ENCODE assay signal across 9 cellular contexts in genomic region chr12:132559652-132560420, GRCh38. TPM values are rescaled to one million over a fixed set of nuclear protein-coding genes. Genes with fewer than 3 reads are reported as not detected.
DNase-seq lines count a peak whose midpoint lies in the region; ATAC-seq and TF ChIP-seq lines count a peak whose summit lies in the region.
"Had no signal": no experiment of that assay in that cellular context is flagged by ENCODE, and none has a peak within 500 bp of the region (broad histone marks: within the 10 kb centered on the region; RNA-seq: fewer than 3 reads in every experiment).

No MANE protein-coding gene starts in this region.

- no peaks in the 10 kb centered on the region for H3K9me3 Mint-ChIP-seq in CD4-positive, alpha-beta memory T cell
- no peaks in the 10 kb centered on the region for H3K9me3 Mint-ChIP-seq in H9

- H3T11ph ChIP-seq in H9 (ENCODE audit: low read length) = no peak overlapping the region

- no peak overlapping the region for H2BK12ac ChIP-seq in H9 (ENCODE audit: insufficient read length, low read depth, low read length)

- CTCF ChIA-PET in CD4-positive, alpha-beta memory T cell (lab: Charles Lee; ENCODE audit: partially characterized antibody) = no interaction called here

- H3K14ac ChIP-seq in H9 (ENCODE audit: insufficient read depth, low read length) = peak overlapping the region; percentile 92; the same call in 1 of the 2 replicates

- peak overlapping the region in 1 of 7 donors; percentile 47 for H3K27ac Mint-ChIP-seq in CD4-positive, alpha-beta memory T cell
- H3K27ac Mint-ChIP-seq in H9 = no peak overlapping the region

- H2AK5ac ChIP-seq in H9 (ENCODE audit: insufficient read length, low read length) = no peak overlapping the region

- no peak overlapping the region for H2BK120ac ChIP-seq in H9 (ENCODE audit: low read depth, low read length, poor library complexity, severe bottlenecking)

- no peaks in the 10 kb centered on the region for H4K20me1 ChIP-seq in H9 (ENCODE audit: control insufficient read depth, insufficient read depth, insufficient read length)

- H3K4me1 ChIP-seq in CD4-positive, alpha-beta memory T cell (ENCODE audit: insufficient read depth, low read length) = peaks cover 24% of the 10 kb centered on the region
- H3K4me1 ChIP-seq in H9 (ENCODE audit: insufficient read depth, low read length) (no peaks in the 10 kb centered on the region), foreskin keratinocyte (no peaks in the 10 kb centered on the region), neuron (ENCODE audit: insufficient read depth, low read length) (peaks cover 16% of the 10 kb centered on the region), vagina (peaks cover 28% of the 10 kb centered on the region)

- peaks cover 0 to 2% of the 10 kb centered on the region in 2 donors for H3K27me3 Mint-ChIP-seq in CD4-positive, alpha-beta memory T cell
- H3K27me3 Mint-ChIP-seq in H9 (ENCODE audit: low read depth) = peaks cover 49% of the 10 kb centered on the region

- H3K9me3 ChIP-seq in CD4-positive, alpha-beta memory T cell (ENCODE audit: control insufficient read depth in 1 of 2, low read length in 2 of 2) = no peaks in the 10 kb centered on the region
- H3K9me3 ChIP-seq in H9 (ENCODE audit: control insufficient read depth, low read depth, low read length) = no peaks in the 10 kb centered on the region
- H3K9me3 ChIP-seq in neuron (ENCODE audit: low read length) = no peaks in the 10 kb centered on the region
- no peaks in the 10 kb centered on the region for H3K9me3 ChIP-seq in vagina

- H3K4me3 Mint-ChIP-seq in CD4-positive, alpha-beta memory T cell = peak overlapping the region in 7 of 8 donors; percentile 72 to 83 (median 79)
- peak overlapping the region; percentile 77 to 81 for H3K4me3 Mint-ChIP-seq in H9

- WGBS in H9 (ENCODE audit: extremely low coverage, insufficient read length, low lambda C conversion rate) = no CpG with 5 or more reads among the region's 109 CpGs

- H3K18ac ChIP-seq in H9 (ENCODE audit: insufficient read length, low read depth, low read length) = no peak overlapping the region

- peaks cover 6% of the 10 kb centered on the region; the same call in 1 of the 2 replicates for H3K79me2 ChIP-seq in H9 (ENCODE audit: insufficient read depth, low read length)

- H3K56ac ChIP-seq in H9 (ENCODE audit: insufficient read length, low read depth, low read length) = no peak overlapping the region

- intact Hi-C loops in CD4-positive, alpha-beta memory T cell (cut with micrococcal nuclease) = no loop called here
- intact Hi-C loops in vagina (cut with DNase I) = no loop called here

- peak overlapping the region; percentile 3 for H3K9ac ChIP-seq in H9 (ENCODE audit: extremely low read depth, insufficient read length, low read length)

- POLR2A ChIA-PET in CD4-positive, alpha-beta memory T cell (lab: Charles Lee; ENCODE audit: partially characterized antibody) = no interaction called here

- no peak for TF ChIP-seq POLR2A in vagina (IDR thresholded peaks at IDR 0.05)

- ATAC-seq in foreskin keratinocyte (peak; percentile 40), GM18909 (IDR thresholded peaks at IDR 0.05; ENCODE audit: poor library complexity, unreplicated experiment) (no peak)

- H3K36me3 Mint-ChIP-seq in CD4-positive, alpha-beta memory T cell = peaks cover 0 to 7% of the 10 kb centered on the region in 2 donors
- peaks cover 3 to 10% (median 4%) of the 10 kb centered on the region in 3 experiments for H3K36me3 Mint-ChIP-seq in H9 (ENCODE audit: insufficient read depth in 1 of 3, low read depth in 3 of 3)

- peaks cover 8 to 33% (median 15%) of the 10 kb centered on the region in 4 donors for H3K4me1 Mint-ChIP-seq in CD4-positive, alpha-beta memory T cell
- H3K4me1 Mint-ChIP-seq in H9 = peaks cover 0 to 4% of the 10 kb centered on the region in 2 experiments; a peak in 2 of 4 replicates

- H2AFZ ChIP-seq in H9 (ENCODE audit: low read length) = no peak overlapping the region
- H2AFZ ChIP-seq in neuron (ENCODE audit: low read depth, low read length) = peak overlapping the region; percentile 87

- DNase-seq in CD4-positive, alpha-beta memory T cell = peak in 3 of 5 donors; percentile 33 to 37 (median 37)
- DNase-seq in H9 (peak; percentile 69), NCI-H69 (lab: John Stamatoyannopoulos, UW) (peak; percentile 90), foreskin keratinocyte (peak in 1 of 2 donors; percentile 7), vagina (ENCODE audit: extremely low spot score in 2 of 2) (no peak)
- peak; percentile 57 to 69 for DNase-seq in activated T-cell treated with anti-CD3 and anti-CD28 coated beads, Interleukin-2, amount 50 U/mL, for 48 hours

- peak overlapping the region; percentile 74 for H3K4me2 ChIP-seq in H9 (ENCODE audit: insufficient read depth, insufficient read length, low read length)

- no peak overlapping the region for H3K4ac ChIP-seq in H9 (ENCODE audit: low read depth, low read length)

- peak overlapping the region in 1 of 2 donors; percentile 32 for H3K4me3 ChIP-seq in CD4-positive, alpha-beta memory T cell (ENCODE audit: low read length in 2 of 2)
- H3K4me3 ChIP-seq in neuron (ENCODE audit: low read length) = peak overlapping the region; percentile 96
- H3K4me3 ChIP-seq in vagina = peak overlapping the region; percentile 68 to 79

- no peak overlapping the region for H4K5ac ChIP-seq in H9 (ENCODE audit: insufficient read length, low read depth, low read length)

- H2BK15ac ChIP-seq in H9 (ENCODE audit: low read depth, low read length) = no peak overlapping the region

- H3K79me1 ChIP-seq in H9 (ENCODE audit: insufficient read depth, low read depth, low read length, poor library complexity, severe bottlenecking) = peaks cover 5% of the 10 kb centered on the region

- H3K23me2 ChIP-seq in H9 (ENCODE audit: insufficient read length, low read depth, low read length, poor library complexity, severe bottlenecking) = peaks cover 4% of the 10 kb centered on the region

- H2BK5ac ChIP-seq in H9 (ENCODE audit: insufficient read length, low read length) = no peak overlapping the region

- no peak overlapping the region for H4K91ac ChIP-seq in H9 (ENCODE audit: insufficient read length, low read depth, low read length)

- H3K27me3 ChIP-seq in CD4-positive, alpha-beta memory T cell (ENCODE audit: insufficient read depth, low read length) = no peaks in the 10 kb centered on the region
- H3K27me3 ChIP-seq in H9 (ENCODE audit: insufficient read depth, low read length) (peaks cover 4% of the 10 kb centered on the region; the same call in 1 of the 2 replicates), foreskin keratinocyte (no peaks in the 10 kb centered on the region), neuron (ENCODE audit: insufficient read depth, low read length) (no peaks in the 10 kb centered on the region), vagina (no peaks in the 10 kb centered on the region)

- no peak overlapping the region for H2BK20ac ChIP-seq in H9 (ENCODE audit: low read depth, low read length, poor library complexity, severe bottlenecking)

- no peak overlapping the region for H3K27ac ChIP-seq in CD4-positive, alpha-beta memory T cell (ENCODE audit: low read depth, low read length)
- H3K27ac ChIP-seq in H9 (ENCODE audit: insufficient read length, low read depth, low read length) (no peak overlapping the region), foreskin keratinocyte (peak overlapping the region; percentile 72), vagina (no peak overlapping the region)

- peak; percentile 29; the same call in 2 of the 3 replicates for TF ChIP-seq CTCF in H9 (conservative IDR thresholded peaks at IDR 0.05)
- TF ChIP-seq CTCF in foreskin keratinocyte (conservative IDR thresholded peaks at IDR 0.05) = no peak
- no peak for TF ChIP-seq CTCF in vagina (IDR thresholded peaks at IDR 0.05)

- H3K36me3 ChIP-seq in CD4-positive, alpha-beta memory T cell (ENCODE audit: insufficient read depth, low read length) = no peaks in the 10 kb centered on the region
- H3K36me3 ChIP-seq in neuron (ENCODE audit: insufficient read depth, low read length) = no peaks in the 10 kb centered on the region
- H3K36me3 ChIP-seq in vagina = no peaks in the 10 kb centered on the region

- no peak overlapping the region for H3K23ac ChIP-seq in H9 (ENCODE audit: insufficient read length, low read depth, low read length)

- H4K8ac ChIP-seq in H9 (replicated peaks; ENCODE audit: insufficient read length, low read depth, low read length) = no peak overlapping the region

RNA-seq across cellular contexts. Expression of gene LRCOL1, which starts 50.5 kb away (rescaled TPM):
- not detected for total RNA-seq in CD4-positive, alpha-beta memory T cell
- not detected for polyA plus RNA-seq in CD4-positive, alpha-beta memory T cell
- total RNA-seq in H9 (2021) (not detected in 2 replicates), foreskin keratinocyte (not detected in 2 replicates), vagina (not detected)
- not detected in 2 replicates for polyA plus RNA-seq in foreskin keratinocyte
- total RNA-seq: T-helper 1 cell treated with Interleukin-12 subunit alpha and Interleukin-12 subunit beta and Interleukin-4 antibody, amounts not matched to agents 30 ng/mL and 1 ng/mL, for 36 hours had no signal

RNA-seq across cellular contexts. Expression of gene P2RX2, which starts 58.7 kb away (rescaled TPM):
- total RNA-seq in CD4-positive, alpha-beta memory T cell = not detected
- polyA plus RNA-seq in CD4-positive, alpha-beta memory T cell = not detected
- 1.8 and 2.2 TPM in 2 replicates for total RNA-seq in H9 (2021)
- not detected in 2 replicates for total RNA-seq in foreskin keratinocyte
- not detected in 2 replicates for polyA plus RNA-seq in foreskin keratinocyte
- total RNA-seq in vagina = not detected
- total RNA-seq: T-helper 1 cell treated with Interleukin-12 subunit alpha and Interleukin-12 subunit beta and Interleukin-4 antibody, amounts not matched to agents 30 ng/mL and 1 ng/mL, for 36 hours had no signal

Comparison
In these comparisons a context has a peak if more than half of its experiments do, and no peak if none do; other contexts are left out.
1. DNase-seq: peak in CD4-positive, alpha-beta memory T cell (3 of 5), H9 (single experiment), NCI-H69 (single experiment) and activated T-cell treated with anti-CD3 and anti-CD28 coated beads, Interleukin-2, amount 50 U/mL, for 48 hours (2 of 2); none in vagina (0 of 2).